In the genomic region with DNA sequence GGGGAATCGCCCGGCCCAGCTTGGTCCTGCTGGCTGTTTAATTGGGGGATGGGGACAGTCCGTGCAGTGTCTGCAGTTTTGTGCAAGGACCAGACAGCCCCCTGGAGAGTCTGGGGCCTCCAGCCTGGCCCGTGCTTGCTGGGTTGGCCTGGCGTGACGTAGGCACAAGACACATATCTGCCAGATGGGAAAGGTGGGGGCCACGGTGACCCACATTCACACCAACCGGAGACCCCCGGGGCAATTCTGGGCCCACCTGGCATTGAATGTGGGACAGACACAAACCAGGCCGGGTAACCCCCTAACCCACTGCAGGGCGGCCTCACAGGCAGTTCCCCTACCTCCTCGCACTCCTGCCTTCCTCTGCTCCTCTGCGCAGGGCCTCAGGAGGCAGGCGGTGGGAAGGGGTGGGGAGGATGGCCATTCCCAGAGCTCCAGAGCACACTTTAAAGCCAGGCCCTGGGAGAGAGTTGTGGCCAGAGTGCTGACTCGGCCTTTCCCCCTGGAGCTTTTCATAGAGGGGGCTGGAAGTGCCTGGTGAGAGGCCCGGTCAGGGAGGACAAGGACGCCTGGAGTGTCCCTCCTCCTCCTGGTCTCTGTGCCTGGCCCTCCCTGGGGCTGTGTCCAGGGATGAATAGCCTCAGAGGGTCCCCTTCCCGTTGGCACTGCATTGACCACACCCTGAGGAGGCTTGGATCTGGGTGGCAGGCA, we compare ENCODE assay signal across 8 cellular contexts. TPM values are rescaled to one million over a fixed set of nuclear protein-coding genes. Genes with fewer than 3 reads are reported as not detected.
DNase-seq lines count a peak whose midpoint lies in the region; ATAC-seq and TF ChIP-seq lines count a peak whose summit lies in the region.

No MANE protein-coding gene starts in this region.

- 0 out of 2 replicates have a peak overlapping the region, but pooled peaks have one; percentile 14 for H2BK20ac ChIP-seq in IMR-90 (ENCODE audit: low read depth, low read length)

- peak overlapping the region; percentile 52 for H4K5ac ChIP-seq in IMR-90 (ENCODE audit: low read depth, low read length)

- peak overlapping the region; percentile 26; the same call in 2 of the 3 replicates for H2BK15ac ChIP-seq in IMR-90 (ENCODE audit: low read depth, low read length)

- peak overlapping the region; percentile 95 for H2AK9ac ChIP-seq in IMR-90 (replicated peaks; ENCODE audit: low read depth, low read length, poor library complexity)

- in situ Hi-C loops in IMR-90 (cut with MboI; ENCODE audit: low sequenced_read_pairs) = no loop called here

- H3K14ac ChIP-seq in IMR-90 (replicated peaks; ENCODE audit: low read depth, low read length) = peak overlapping the region; percentile 92

- H3K9ac ChIP-seq in IMR-90 (ENCODE audit: low read depth, low read length) = peak overlapping the region; percentile 91
- H3K9ac ChIP-seq in duodenal mucosa (ENCODE audit: low read depth in 1 of 2, low read length in 2 of 2) = no peak overlapping the region

- H3K56ac ChIP-seq in IMR-90 (ENCODE audit: extremely low read depth, insufficient read depth, low read length) = peak overlapping the region; percentile 94

- BruUV-seq in IMR-90 (replicated peaks; lab: Mats Ljungman, UMichigan) = no TSS peak

- no peak for TF ChIP-seq RAD21 in IMR-90 (IDR thresholded peaks at IDR 0.05; ENCODE audit: low read length)

- H3K4me2 ChIP-seq in IMR-90 (ENCODE audit: low read depth, low read length) = peak overlapping the region; percentile 92

- no peaks in the 10 kb centered on the region for H3K9me3 ChIP-seq in AG04450 (ENCODE audit: control insufficient read depth, insufficient read depth, low read length)
- H3K9me3 ChIP-seq in IMR-90 (ENCODE audit: control insufficient read depth, insufficient read depth, low read length) = no peaks in the 10 kb centered on the region
- H3K9me3 ChIP-seq in duodenal mucosa (ENCODE audit: control insufficient read depth in 1 of 2, low read length in 2 of 2) = no peaks in the 10 kb centered on the region

- peak overlapping the region; percentile 97 for H2AK5ac ChIP-seq in IMR-90 (ENCODE audit: low read depth, low read length)

- H4K8ac ChIP-seq in IMR-90 (ENCODE audit: low read depth in 2 of 2, low read length in 2 of 2) = peak overlapping the region; percentile 71 to 79

- H3K4me1 ChIP-seq in IMR-90 (ENCODE audit: control insufficient read depth, insufficient read depth, low read length) (peaks cover 35% of the 10 kb centered on the region), duodenal mucosa (ENCODE audit: control insufficient read depth in 1 of 2, insufficient read depth in 2 of 2, low read length in 2 of 2) (no peaks in the 10 kb centered on the region)

- TF ChIP-seq POLR2A in IMR-90 (IDR thresholded peaks at IDR 0.05; ENCODE audit: low read depth, low read length) = peak; percentile 36; the same call in 1 of the 2 replicates

- H2AFZ ChIP-seq in IMR-90 (replicated peaks; ENCODE audit: low read length, poor library complexity) = peak overlapping the region; percentile 88

- TF ChIP-seq CTCF in AG04450 (IDR thresholded peaks at IDR 0.05; ENCODE audit: low read depth, low read length) = no peak
- TF ChIP-seq CTCF in IMR-90 (conservative IDR thresholded peaks at IDR 0.05; ENCODE audit: low read depth, low read length) = no peak

- H3K36me3 ChIP-seq in IMR-90 (ENCODE audit: control insufficient read depth, insufficient read depth, low read length) = peaks cover 3% of the 10 kb centered on the region; the same call in 1 of the 2 replicates
- no peaks in the 10 kb centered on the region for H3K36me3 ChIP-seq in duodenal mucosa (ENCODE audit: control insufficient read depth in 1 of 2, insufficient read depth in 2 of 2, low read length in 2 of 2)

- H4K20me1 ChIP-seq in IMR-90 (ENCODE audit: insufficient read depth, low read length) = peaks cover 45% of the 10 kb centered on the region

- peak overlapping the region; percentile 43 for H2BK120ac ChIP-seq in IMR-90 (ENCODE audit: low read depth, low read length)

- peaks cover 35% of the 10 kb centered on the region for H3K9me1 ChIP-seq in IMR-90 (ENCODE audit: insufficient read depth, low read length)

- 0% methylated on average over 1 of the region's 18 CpGs; no CpG with 5 or more reads in 1 of the 2 experiments for whole genome bisulfite sequencing in IMR-90 (ENCODE audit: extremely low coverage in 2 of 2, insufficient read length in 1 of 2), 2 experiments

- H3K18ac ChIP-seq in IMR-90 (ENCODE audit: low read depth, low read length) = peak overlapping the region; percentile 47

- CTCF ChIA-PET in AG04450 (lab: Charles Lee) = no interaction called here
- CTCF ChIA-PET in IMR-90 (lab: Yijun Ruan, JAX) = interaction anchor here (0.6 kb wide), 2 partner anchors 28 to 1167 kb away, joined by 3 read pairs; no protein-coding TSS in a partner anchor

- no peak for DNase-seq in AG04450 (ENCODE audit: low read depth, low spot score)
- DNase-seq in IMR-90 = peak; percentile 53
- DNase-seq in myocyte (ENCODE audit: low read depth) = peak; percentile 53
- no peak for DNase-seq in middle frontal gyrus (ENCODE audit: extremely low spot score, low spot score)
- no peak for DNase-seq in NCI-H1930 (lab: John Stamatoyannopoulos, UW)
- DNase-seq in hippocampal formation (lab: John Stamatoyannopoulos, UW) = no peak

- H2BK5ac ChIP-seq in IMR-90 (ENCODE audit: low read depth, low read length, poor library complexity, severe bottlenecking) = peak overlapping the region; percentile 88

- H3K27ac ChIP-seq in AG04450 (ENCODE audit: low read depth, low read length) (peak overlapping the region; percentile 77), IMR-90 (ENCODE audit: insufficient read depth, low read length) (peak overlapping the region; percentile 94), duodenal mucosa (ENCODE audit: low read depth, low read length) (no peak overlapping the region)

- H3K4me3 ChIP-seq in AG04450 (ENCODE audit: low read depth, low read length) (peak overlapping the region; percentile 84), IMR-90 (ENCODE audit: insufficient read depth, low read depth, low read length) (peak overlapping the region; percentile 64), duodenal mucosa (ENCODE audit: low read depth in 1 of 2, low read length in 2 of 2) (peak overlapping the region; percentile 43 to 58)

- H3K27me3 ChIP-seq in AG04450 (ENCODE audit: control insufficient read depth, insufficient read depth, low read length) (no peaks in the 10 kb centered on the region), IMR-90 (ENCODE audit: control insufficient read depth, insufficient read depth, low read length) (no peaks in the 10 kb centered on the region), duodenal mucosa (ENCODE audit: control insufficient read depth in 1 of 2, insufficient read depth in 2 of 2, low read length in 2 of 2) (peaks cover 15 to 19% of the 10 kb centered on the region in 2 donors)

- H3K23ac ChIP-seq in IMR-90 (ENCODE audit: low read depth, low read length) = peak overlapping the region; percentile 90

- peak overlapping the region; percentile 90 for H4K91ac ChIP-seq in IMR-90 (ENCODE audit: insufficient read depth, low read depth, low read length)

- intact Hi-C loops in IMR-90 (cut with micrococcal nuclease) = loop anchor here (5.0 kb wide), 1 partner anchor 338 kb away; a partner anchor contains a TSS

- dilution Hi-C loops in IMR-90 (cut with HindIII; ENCODE audit: low sequenced_read_pairs, unreplicated experiment) = no loop called here

- peaks cover 4 to 67% of the 10 kb centered on the region in 2 experiments; a peak in 2 of 4 replicates for H3K79me1 ChIP-seq in IMR-90 (ENCODE audit: low read depth in 1 of 2, low read length in 2 of 2)

- ATAC-seq in IMR-90 (ENCODE audit: low read depth) (peak; percentile 6), GM21576 (IDR thresholded peaks at IDR 0.05; ENCODE audit: unreplicated experiment) (no peak)

- peak overlapping the region; percentile 88 for H3K4ac ChIP-seq in IMR-90 (ENCODE audit: low read depth, low read length)

- POLR2A ChIA-PET in AG04450 (lab: Yijun Ruan, JAX) (interaction anchor here (0.6 to 1.6 kb wide), 5 partner anchors 15 to 765 kb away, joined by 3 to 8 read pairs (median 4); a partner anchor contains a TSS), IMR-90 (lab: Charles Lee; ENCODE audit: unreplicated experiment) (interaction anchor here (0.6 kb wide), 3 partner anchors 74 to 1947 kb away, joined by 3 to 20 read pairs (median 7); no protein-coding TSS in a partner anchor)

TF ChIP-seq in IMR-90, 13 proteins besides CTCF, POLR2A, EP300 and RAD21:
- TF ChIP-seq CEBPB (IDR thresholded peaks at IDR 0.05; ENCODE audit: low read depth, low read length) (no peak), BHLHE40 (IDR thresholded peaks at IDR 0.05; ENCODE audit: low read depth, low read length) (peak; percentile 73), MAFK (IDR thresholded peaks at IDR 0.05; ENCODE audit: low read depth, low read length) (peak; percentile 79), MXI1 (IDR thresholded peaks at IDR 0.05; ENCODE audit: borderline replicate concordance, low read depth, low read length) (no peak), MAZ (IDR thresholded peaks at IDR 0.05; ENCODE audit: borderline replicate concordance, low read depth, low read length) (peak; percentile 36; the same call in 1 of the 2 replicates), CHD1 (IDR thresholded peaks at IDR 0.05; ENCODE audit: low read depth, low read length) (0 out of 2 replicates have a peak, but pooled peaks have one; percentile 8), RCOR1 (IDR thresholded peaks at IDR 0.05; ENCODE audit: insufficient replicate concordance, low read length) (no peak)

RNA-seq across cellular contexts. Expression of a gene that starts 1.5 kb away (rescaled TPM):
- polyA plus RNA-seq in AG04450 (2011; rRNA removed) (61.6 and 68.9 TPM in 2 replicates), IMR-90 (2012; rRNA removed) (137 and 152 TPM in 2 replicates)
- 62.5 and 84.5 TPM in 2 replicates for polyA minus RNA-seq in AG04450 (2011; rRNA and poly(A)+ RNA removed)
- total RNA-seq in IMR-90 (2012; rRNA removed) (37.5 and 39.3 TPM in 2 replicates), myocyte (143 and 161 TPM in 2 replicates)
- polyA plus RNA-seq in IMR-90 (2012; cell fraction: cytosol; rRNA removed) = 88.6 and 140 TPM in 2 replicates
- polyA plus RNA-seq in IMR-90 (2012; cell fraction: nucleus; rRNA removed; ENCODE audit: low replicate concordance) = 194 and 479 TPM in 2 replicates
- polyA plus RNA-seq in myocyte (2012) = 664 TPM

Comparison
In these comparisons a context has a peak if more than half of its experiments do, and no peak if none do; other contexts are left out.
1. DNase-seq: peak in IMR-90 (single experiment) and myocyte (single experiment); none in AG04450 (single experiment), middle frontal gyrus (single experiment), NCI-H1930 (0 of 2) and hippocampal formation (0 of 2).
2. Peak in every context shown above with its lines, with median percentiles within 50 percentile points of each other: H3K4me3 ChIP-seq.